Comparison of ENCODE assay signal across 30 cellular contexts in the genomic region with DNA sequence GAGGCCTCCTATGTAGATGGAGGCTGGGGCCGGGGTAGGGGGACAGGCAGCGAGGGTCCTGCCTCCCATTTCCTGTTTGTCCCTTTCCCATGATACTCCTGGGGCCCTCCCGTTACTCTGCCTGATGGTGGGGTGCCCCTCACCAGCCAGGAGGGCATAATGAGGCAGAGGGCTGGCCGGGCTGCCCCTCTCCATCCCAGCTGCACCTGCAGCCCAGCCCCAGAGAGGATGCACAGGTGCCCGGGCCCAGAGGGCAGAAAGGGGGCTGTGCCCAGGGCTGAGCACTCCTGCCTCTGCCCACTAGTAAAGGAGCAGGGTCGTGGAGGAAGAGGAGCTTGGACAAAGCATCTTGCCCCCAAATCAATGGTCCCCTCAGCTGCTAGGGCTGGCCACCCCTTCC.
"Had no signal": no experiment of that assay in that cellular context is flagged by ENCODE, and none has a peak within 500 bp of the region (broad histone marks: within the 10 kb centered on the region; RNA-seq: fewer than 3 reads in every experiment).

No MANE protein-coding gene starts in this region.

- H3K9me3 ChIP-seq: MG63, Peyer's patch had no signal

- H3K27me3 ChIP-seq: brain microvascular endothelial cell, Peyer's patch had no signal

- ATAC-seq: activated T-cell treated with anti-CD3 and anti-CD28 coated beads, Interleukin-2, amount 50 U/mL, for 72 hours; activated T-helper 17 cell treated with anti-CD3 and anti-CD28 coated beads, Interleukin-2, amount 50 U/mL, for 72 hours; PC-3 had no signal

- H3K36me3 ChIP-seq: brain microvascular endothelial cell, MG63, Peyer's patch had no signal

- H3K27ac ChIP-seq: brain microvascular endothelial cell, Peyer's patch, VCaP had no signal

- H3K4me1 ChIP-seq: Peyer's patch had no signal

- H3K4me3 ChIP-seq: MG63, Peyer's patch had no signal

- DNase-seq: activated CD4-positive, alpha-beta memory T cell treated with anti-CD3 and anti-CD28 coated beads, Interleukin-2, amount 10 ng/mL, durations not matched to agents 7 days and 5 days; activated CD4-positive, alpha-beta T cell treated with anti-CD3 and anti-CD28 coated beads for 1 hour; activated CD4-positive, alpha-beta T cell treated with anti-CD3 and anti-CD28 coated beads for 48 hours; activated CD4-positive, CD25-positive, alpha-beta regulatory T cell; activated CD8-positive, alpha-beta memory T cell treated with anti-CD3 and anti-CD28 coated beads for 24 hours; activated effector memory CD4-positive, alpha-beta T cell treated with anti-CD3 and anti-CD28 coated beads, Interleukin-2, amount 50 U/mL, for 16 hours; activated naive CD4-positive, alpha-beta T cell; activated naive CD4-positive, alpha-beta T cell treated with anti-CD3 and anti-CD28 coated beads, Interleukin-2, amount 50 U/mL, for 16 hours; activated naive CD8-positive, alpha-beta T cell treated with anti-CD3 and anti-CD28 coated beads for 36 hours; activated T-cell treated with anti-CD3 and anti-CD28 coated beads, Interleukin-2, amount 50 U/mL, for 1 hour; activated T-cell treated with anti-CD3 and anti-CD28 coated beads, Interleukin-2, amount 50 U/mL, for 72 hours; amniotic stem cell; aorta; brain microvascular endothelial cell; Karpas-422; MG63; NCI-H1048; NCI-H1436 treated with DMSO at 0.1 percent for 48 hours; NCI-H1694 treated with DMSO at 0.1 percent for 48 hours; NCI-H2029; NCI-H345; NCI-H524 treated with DMSO at 0.1 percent for 48 hours; PC-3; Peyer's patch; Right ventricle myocardium superior; SW 1271; T-helper 1 cell; T-helper 9 cell had no signal
